In genomic region chr6:6932968-6933367, GRCh38 we compare ENCODE assay signal across 21 cellular contexts.
"Had no signal": no experiment of that assay in that cellular context is flagged by ENCODE, and none has a peak within 500 bp of the region (broad histone marks: within the 10 kb centered on the region; RNA-seq: fewer than 3 reads in every experiment).

No MANE protein-coding gene starts in this region.

- H3K9me3 ChIP-seq: mucosa of descending colon, pancreas, suprapubic skin, thyroid gland, upper lobe of left lung, uterus had no signal

- H3K36me3 ChIP-seq: pancreas, suprapubic skin, thyroid gland, upper lobe of left lung, uterus had no signal

- H3K4me3 ChIP-seq: hepatocyte, mucosa of descending colon, pancreas, suprapubic skin, thyroid gland, upper lobe of left lung, uterus had no signal

- H3K27me3 ChIP-seq: foreskin keratinocyte, hepatocyte, pancreas, suprapubic skin, thyroid gland, upper lobe of left lung, uterus had no signal

- DNase-seq: dermis blood vessel endothelial cell; endodermal cell; erythroblast; foreskin keratinocyte; head of caudate nucleus; islet precursor cell; mammary epithelial cell; mucosa of descending colon; occipital lobe; pancreas; right cardiac atrium; small intestine; stimulated activated CD4-positive, alpha-beta T cell treated with anti-CD3 and anti-CD28 coated beads, Interleukin-12 subunit alpha, Interleukin-12 subunit beta, amount 100 ng/mL, for 4 hours; stimulated activated naive CD8-positive, alpha-beta T cell treated with anti-CD3 and anti-CD28 coated beads, Interleukin-15, Interleukin-2, amounts not matched to agents 100 U/mL and 50 U/mL, for 24 hours; thyroid gland; upper lobe of left lung; uterus had no signal

- FAIRE-seq: colon, endothelial cell of umbilical vein, pancreas, small intestine had no signal

- H3K27ac ChIP-seq: foreskin keratinocyte, hepatocyte, pancreas, suprapubic skin, thyroid gland, upper lobe of left lung, uterus had no signal
